In genomic region chr2:172046866-172047265, GRCh38 we compare ENCODE assay signal across 27 cellular contexts. TPM values are rescaled to one million over a fixed set of nuclear protein-coding genes. Genes with fewer than 3 reads are reported as not detected.
"Had no signal": no experiment of that assay in that cellular context is flagged by ENCODE, and none has a peak within 500 bp of the region (broad histone marks: within the 10 kb centered on the region; RNA-seq: fewer than 3 reads in every experiment).

No MANE protein-coding gene starts in this region.

- H3K27me3 ChIP-seq: colonic mucosa, heart left ventricle, transverse colon had no signal

- H3K9ac ChIP-seq: parathyroid adenoma had no signal

- ATAC-seq: heart left ventricle; natural killer cell treated with Interleukin-12 subunit alpha and Interleukin-12 subunit beta and Interleukin-15 and Interleukin-18, amount 100 ng/mL, for 72 hours; sciatic nerve; stimulated activated naive B cell treated with anti-CD40 and anti-IgM and Interleukin-4, amounts not matched to agents 10 μg/mL and 1 μg/mL and 100 μg/mL, for 72 hours had no signal

- H3K4me3 ChIP-seq: colonic mucosa, heart left ventricle, prostate gland, thoracic aorta, transverse colon had no signal

- FAIRE-seq: endothelial cell of umbilical vein had no signal

- H3K79me2 ChIP-seq: parathyroid adenoma had no signal

- H2AFZ ChIP-seq: parathyroid adenoma had no signal

- H3K27ac ChIP-seq: colonic mucosa, heart left ventricle, parathyroid adenoma, prostate gland, thoracic aorta, transverse colon had no signal

- H3K9me3 ChIP-seq: colonic mucosa, heart left ventricle, prostate gland, thoracic aorta, transverse colon had no signal

- H3K4me1 ChIP-seq: colonic mucosa, parathyroid adenoma, prostate gland, transverse colon had no signal

- DNase-seq: colonic mucosa; dermis blood vessel endothelial cell; heart left ventricle; hippocampal formation; kidney glomerular epithelial cell; occipital lobe; retina; stimulated activated CD4-positive, alpha-beta T cell treated with anti-CD3 and anti-CD28 coated beads, Interleukin-2, amount 100 ng/mL, for 24 hours; stimulated activated CD4-positive, alpha-beta T cell treated with anti-CD3 and anti-CD28 coated beads, Interleukin-4, amount 100 ng/mL, for 4 hours; stimulated activated naive B cell treated with anti-CD40 and anti-IgM and Interleukin-4, amounts not matched to agents 10 μg/mL and 1 μg/mL and 100 μg/mL, for 72 hours; stimulated activated naive CD8-positive, alpha-beta T cell treated with anti-CD3 and anti-CD28 coated beads, Interleukin-15, amount 100 ng/mL, for 72 hours; transverse colon had no signal

- H3K36me3 ChIP-seq: colonic mucosa, heart left ventricle, prostate gland, thoracic aorta, transverse colon had no signal

RNA-seq across cellular contexts. Expression of gene DLX1, which starts 38.4 kb away (rescaled TPM):
- total RNA-seq: cerebellum; dermis blood vessel endothelial cell; endothelial cell of umbilical vein; fibroblast of lung; glomerular endothelial cell; liver; lung microvascular endothelial cell; natural killer cell treated with Interleukin-12 subunit alpha and Interleukin-12 subunit beta and Interleukin-15 and Interleukin-18, amount 100 ng/mL, for 72 hours; skeletal muscle tissue; subcutaneous adipose tissue; transverse colon; ureter had no signal
- polyA plus RNA-seq: liver had no signal

RNA-seq across cellular contexts. Expression of gene DLX2, which starts 55.8 kb away (rescaled TPM):
- total RNA-seq: cerebellum, colonic mucosa, dermis blood vessel endothelial cell, endothelial cell of umbilical vein, fibroblast of lung, heart left ventricle, liver, mesenteric fat pad, skeletal muscle tissue, subcutaneous adipose tissue, ureter had no signal
- polyA plus RNA-seq: endothelial cell of umbilical vein, fibroblast of lung, heart left ventricle, liver had no signal
